Comparison of ENCODE assay signal across 36 cellular contexts in the genomic region with DNA sequence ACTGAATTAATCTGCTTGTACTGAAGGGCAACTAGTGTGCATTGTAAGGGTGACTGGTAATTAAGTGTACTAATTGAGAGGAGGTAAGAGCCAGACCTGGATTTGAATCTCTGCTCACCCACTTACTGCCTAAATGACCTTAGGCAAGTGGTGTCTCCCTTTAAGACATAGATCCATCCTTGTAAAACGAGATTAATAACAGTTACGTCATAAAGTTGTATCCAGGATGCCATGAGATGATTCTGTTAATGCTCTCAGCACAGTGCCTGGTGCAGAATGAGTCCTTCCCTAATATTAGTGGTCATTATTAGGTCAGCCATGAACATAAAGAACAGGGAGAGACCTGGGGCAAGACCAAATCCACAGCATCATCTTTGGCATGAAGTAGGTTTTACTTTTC.
"Had no signal": no experiment of that assay in that cellular context is flagged by ENCODE, and none has a peak within 500 bp of the region (broad histone marks: within the 10 kb centered on the region; RNA-seq: fewer than 3 reads in every experiment).

No MANE protein-coding gene starts in this region.

- H3K27me3 ChIP-seq: adrenal gland, ascending aorta, breast epithelium, cardiac muscle cell, esophagus muscularis mucosa, foreskin keratinocyte, gastrocnemius medialis had no signal

- H3K4me1 ChIP-seq: adrenal gland, ascending aorta, breast epithelium, esophagus muscularis mucosa, foreskin keratinocyte, gastrocnemius medialis had no signal

- H3K9me3 ChIP-seq: adrenal gland, ascending aorta, breast epithelium, esophagus muscularis mucosa, gastrocnemius medialis had no signal

- H3K4me1 Mint-ChIP-seq: activated B cell treated with CpG ODN at 0.5 μM for 24 hours; activated naive CD4-positive, alpha-beta T cell treated with anti-CD3 and anti-CD28 coated beads, Interleukin-2, amount 50 U/mL, for 24 hours; activated naive CD8-positive, alpha-beta T cell treated with anti-CD3 and anti-CD28 coated beads for 36 hours; activated naive CD8-positive, alpha-beta T cell treated with anti-CD3 and anti-CD28 coated beads, Interleukin-2, amount 50 U/mL, for 24 hours; T-cell had no signal

- DNase-seq: activated B cell treated with CpG ODN at 0.5 μM for 24 hours; activated CD4-positive, alpha-beta T cell treated with anti-CD3 and anti-CD28 coated beads for 48 hours; activated CD4-positive, alpha-beta T cell treated with anti-CD3 and anti-CD28 coated beads, Interleukin-2, amount 50 U/mL, for 1 hour; activated CD4-positive, alpha-beta T cell treated with anti-CD3 and anti-CD28 coated beads, Interleukin-2, amount 50 U/mL, for 48 hours; activated CD8-positive, alpha-beta memory T cell treated with anti-CD3 and anti-CD28 coated beads for 24 hours; activated CD8-positive, alpha-beta T cell treated with anti-CD3 and anti-CD28 coated beads for 36 hours; activated effector memory CD4-positive, alpha-beta T cell treated with anti-CD3 and anti-CD28 coated beads, Interleukin-2, amount 50 U/mL, for 16 hours; activated naive CD4-positive, alpha-beta T cell treated with anti-CD3 and anti-CD28 coated beads for 36 hours; activated naive CD8-positive, alpha-beta T cell treated with anti-CD3 and anti-CD28 coated beads for 36 hours; activated naive CD8-positive, alpha-beta T cell treated with anti-CD3 and anti-CD28 coated beads, Interleukin-2, amount 50 U/mL, for 24 hours; activated T-cell treated with anti-CD3 and anti-CD28 coated beads, Interleukin-2, amount 50 U/mL, for 48 hours; adrenal gland; central memory CD4-positive, alpha-beta T cell; cerebellar nuclear complex; effector CD4-positive, alpha-beta T cell; effector memory CD8-positive, alpha-beta T cell; erythroblast; foreskin keratinocyte; gastrocnemius medialis; glutamatergic neuron; SW 1271; T-cell; T1000; WERI-Rb-1 had no signal

- H3K36me3 Mint-ChIP-seq: activated naive CD4-positive, alpha-beta T cell treated with anti-CD3 and anti-CD28 coated beads, Interleukin-2, amount 50 U/mL, for 24 hours; activated naive CD8-positive, alpha-beta T cell treated with anti-CD3 and anti-CD28 coated beads for 36 hours; brain; T-cell had no signal

- ATAC-seq: activated CD4-positive, CD25-positive, alpha-beta regulatory T cell treated with anti-CD3 and anti-CD28 coated beads, Interleukin-2, amount 50 U/mL, for 24 hours; activated CD8-positive, alpha-beta T cell treated with anti-CD3 and anti-CD28 coated beads for 36 hours; activated naive CD8-positive, alpha-beta T cell treated with anti-CD3 and anti-CD28 coated beads, Interleukin-2, amount 50 U/mL, for 24 hours; effector memory CD8-positive, alpha-beta T cell; foreskin keratinocyte; gastrocnemius medialis; T-cell had no signal

- H3K27me3 Mint-ChIP-seq: activated CD8-positive, alpha-beta T cell treated with anti-CD3 and anti-CD28 coated beads for 36 hours; activated naive CD8-positive, alpha-beta T cell treated with anti-CD3 and anti-CD28 coated beads for 36 hours; activated naive CD8-positive, alpha-beta T cell treated with anti-CD3 and anti-CD28 coated beads, Interleukin-2, amount 50 U/mL, for 24 hours; brain had no signal

- H3K27ac Mint-ChIP-seq: activated B cell treated with CpG ODN at 0.5 μM for 24 hours; activated CD8-positive, alpha-beta T cell treated with anti-CD3 and anti-CD28 coated beads for 36 hours; activated naive CD4-positive, alpha-beta T cell treated with anti-CD3 and anti-CD28 coated beads for 36 hours; activated naive CD4-positive, alpha-beta T cell treated with anti-CD3 and anti-CD28 coated beads, Interleukin-2, amount 50 U/mL, for 24 hours; activated naive CD8-positive, alpha-beta T cell treated with anti-CD3 and anti-CD28 coated beads for 36 hours; activated naive CD8-positive, alpha-beta T cell treated with anti-CD3 and anti-CD28 coated beads, Interleukin-2, amount 50 U/mL, for 24 hours; activated T-helper 1 cell treated with anti-CD3 and anti-CD28 coated beads, Interleukin-12 subunit alpha, Interleukin-12 subunit beta, Interleukin-2, Interleukin-4 antibody, amounts not matched to agents 30 ng/mL and 10 ng/mL and 1 ng/mL, durations not matched to agents 14 hours and 24 hours and 36 hours; activated T-helper 2 cell treated with anti-CD3 and anti-CD28 coated beads, Interferon-gamma antibody, Interleukin-2, Interleukin-4, amounts not matched to agents 10 μg/mL and 5 μg/mL and 100 μg/mL, durations not matched to agents 14 hours and 24 hours and 36 hours; dendritic cell treated with granulocyte-macrophage colony-stimulating factor and Interleukin-4, amounts not matched to agents 40 ng/mL and 50 ng/mL, for 4 days; effector memory CD8-positive, alpha-beta T cell; T-cell; T-helper 1 cell treated with Interleukin-12 subunit alpha and Interleukin-12 subunit beta and Interleukin-4 antibody, amounts not matched to agents 30 μg/mL and 1 μg/mL, for 36 hours had no signal

- H3K27ac ChIP-seq: adrenal gland, ascending aorta, breast epithelium, coronary artery, esophagus muscularis mucosa, foreskin keratinocyte, gastrocnemius medialis, WERI-Rb-1 had no signal

- H3K36me3 ChIP-seq: adrenal gland, ascending aorta, breast epithelium, cardiac muscle cell, esophagus muscularis mucosa, gastrocnemius medialis, WERI-Rb-1 had no signal

- H3K4me3 ChIP-seq: adrenal gland, ascending aorta, breast epithelium, cardiac muscle cell, coronary artery, esophagus muscularis mucosa, gastrocnemius medialis had no signal

- H3K4me3 Mint-ChIP-seq: activated B cell treated with CpG ODN at 0.5 μM for 24 hours; activated CD8-positive, alpha-beta T cell treated with anti-CD3 and anti-CD28 coated beads for 36 hours; activated naive CD4-positive, alpha-beta T cell treated with anti-CD3 and anti-CD28 coated beads for 36 hours; activated naive CD4-positive, alpha-beta T cell treated with anti-CD3 and anti-CD28 coated beads, Interleukin-2, amount 50 U/mL, for 24 hours; activated naive CD8-positive, alpha-beta T cell treated with anti-CD3 and anti-CD28 coated beads for 36 hours; activated naive CD8-positive, alpha-beta T cell treated with anti-CD3 and anti-CD28 coated beads, Interleukin-2, amount 50 U/mL, for 24 hours; activated T-helper 1 cell treated with anti-CD3 and anti-CD28 coated beads, Interleukin-12 subunit alpha, Interleukin-12 subunit beta, Interleukin-2, Interleukin-4 antibody, amounts not matched to agents 30 ng/mL and 10 ng/mL and 1 ng/mL, durations not matched to agents 14 hours and 24 hours and 36 hours; dendritic cell treated with granulocyte-macrophage colony-stimulating factor and Interleukin-4, amounts not matched to agents 40 ng/mL and 50 ng/mL, for 4 days; effector memory CD8-positive, alpha-beta T cell; T-cell; T-helper 1 cell treated with Interleukin-12 subunit alpha and Interleukin-12 subunit beta and Interleukin-4 antibody, amounts not matched to agents 30 μg/mL and 1 μg/mL, for 36 hours had no signal

- H3K9me3 Mint-ChIP-seq: activated B cell treated with CpG ODN at 0.5 μM for 24 hours; activated CD8-positive, alpha-beta T cell treated with anti-CD3 and anti-CD28 coated beads for 36 hours; activated naive CD4-positive, alpha-beta T cell treated with anti-CD3 and anti-CD28 coated beads for 36 hours; activated naive CD8-positive, alpha-beta T cell treated with anti-CD3 and anti-CD28 coated beads for 36 hours; activated naive CD8-positive, alpha-beta T cell treated with anti-CD3 and anti-CD28 coated beads, Interleukin-2, amount 50 U/mL, for 24 hours; activated T-helper 1 cell treated with anti-CD3 and anti-CD28 coated beads, Interleukin-12 subunit alpha, Interleukin-12 subunit beta, Interleukin-2, Interleukin-4 antibody, amounts not matched to agents 30 ng/mL and 10 ng/mL and 1 ng/mL, durations not matched to agents 14 hours and 24 hours and 36 hours; activated T-helper 2 cell treated with anti-CD3 and anti-CD28 coated beads, Interferon-gamma antibody, Interleukin-2, Interleukin-4, amounts not matched to agents 10 μg/mL and 5 μg/mL and 100 μg/mL, durations not matched to agents 14 hours and 24 hours and 36 hours; dendritic cell treated with granulocyte-macrophage colony-stimulating factor and Interleukin-4, amounts not matched to agents 40 ng/mL and 50 ng/mL, for 4 days; T-helper 1 cell treated with Interleukin-12 subunit alpha and Interleukin-12 subunit beta and Interleukin-4 antibody, amounts not matched to agents 30 μg/mL and 1 μg/mL, for 36 hours had no signal
